1 cellular context compared by ENCODE assay signal in genomic region chr6:36623547-36624459, GRCh38.
TF ChIP-seq lines count a peak whose summit lies in the region.

No MANE protein-coding gene starts in this region.

TF ChIP-seq in GM23338, 12 proteins besides CTCF, POLR2A, EP300 and RAD21 (continued from another document):
- no peak for TF ChIP-seq ZNF462 (CRISPR knock-in tag; IDR thresholded peaks at IDR 0.05)
- TF ChIP-seq POLR2AphosphoS5 (IDR thresholded peaks at IDR 0.05; ENCODE audit: low read depth): no peak
- TF ChIP-seq EZH2 (IDR thresholded peaks at IDR 0.05; ENCODE audit: low read depth, unreplicated experiment): no peak
